ENCODE assay signal across 9 cellular contexts in the genomic region with DNA sequence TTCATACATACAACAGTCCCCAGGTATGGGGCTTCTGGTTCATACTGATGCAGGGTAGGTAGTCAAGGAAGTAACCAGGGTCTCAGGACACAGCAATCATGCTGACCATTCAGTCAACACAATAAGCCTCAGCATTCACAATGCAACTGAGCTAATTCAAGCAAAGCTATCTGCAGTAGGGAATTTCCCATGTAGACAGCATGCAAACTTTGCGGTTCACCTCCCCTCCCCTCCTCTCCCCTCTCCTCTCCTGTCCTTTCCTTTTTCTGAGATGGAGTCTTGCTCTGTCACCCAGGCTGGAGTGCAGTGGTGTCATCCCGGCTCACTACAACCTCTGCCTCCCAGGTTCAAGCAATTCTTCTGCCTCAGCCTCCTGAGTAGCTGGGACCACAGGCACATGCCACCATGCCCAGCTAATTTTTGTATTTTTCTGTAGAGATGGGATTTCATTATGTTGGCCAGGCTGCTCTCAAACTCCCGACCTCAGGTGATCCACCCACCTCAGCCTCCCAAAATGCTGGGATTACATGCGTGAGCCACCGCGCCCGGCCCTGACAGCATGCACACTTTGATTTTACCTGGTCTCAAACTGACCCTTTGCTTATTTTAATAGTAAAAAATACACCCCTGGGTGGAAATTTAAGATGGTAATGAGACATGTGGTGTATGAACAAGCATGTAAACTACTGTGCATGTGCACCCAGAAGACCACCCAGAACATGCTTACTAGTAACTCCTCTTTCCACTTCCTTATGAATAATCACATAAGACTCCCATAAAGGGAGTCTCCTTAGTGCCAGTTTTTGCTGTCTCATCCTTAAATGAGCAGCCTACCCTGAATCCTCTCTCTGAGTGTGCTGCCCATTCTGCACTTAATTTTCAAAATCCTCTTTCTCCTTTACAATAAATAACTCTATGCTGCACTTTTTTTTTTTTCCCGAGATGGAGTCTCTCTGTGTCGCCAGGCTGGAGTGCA. TPM values are rescaled to one million over a fixed set of nuclear protein-coding genes. Genes with fewer than 3 reads are reported as not detected.
DNase-seq lines count a peak whose midpoint lies in the region; FAIRE-seq and TF ChIP-seq lines count a peak whose summit lies in the region.
"Had no signal": no experiment of that assay in that cellular context is flagged by ENCODE, and none has a peak within 500 bp of the region (broad histone marks: within the 10 kb centered on the region; RNA-seq: fewer than 3 reads in every experiment).

No MANE protein-coding gene starts in this region.

- no peak overlapping the region for H3K4me3 ChIP-seq in HL-60 (replicated peaks; ENCODE audit: insufficient read depth, low read length)

- FAIRE-seq in GM18507 (lab: Jason Lieb, UNC) = peak; percentile 97
- FAIRE-seq: keratinocyte had no signal

- DNase-seq in A172 (ENCODE audit: low spot score) (peak; percentile 35), GM18507 (ENCODE audit: extremely low spot score, insufficient read length, low read depth) (no peak), HL-60 (ENCODE audit: low read depth in 1 of 2, low spot score in 1 of 2) (no peak), dedifferentiated amniotic fluid mesenchymal stem cell (ENCODE audit: extremely low spot score) (peak; percentile 32), NCI-H2227 treated with DMSO at 0.1 percent for 48 hours (lab: John Stamatoyannopoulos, UW) (no peak), ecto neural progenitor cell (ENCODE audit: low spot score) (no peak), hypothalamus (lab: John Stamatoyannopoulos, UW) (no peak), NK-92 (lab: John Stamatoyannopoulos, UW; ENCODE audit: unreplicated experiment) (no peak)

- H3K27me3 ChIP-seq in HL-60 (ENCODE audit: insufficient read depth, poor library complexity, severe bottlenecking) = no peaks in the 10 kb centered on the region

- no peak for TF ChIP-seq CTCF in HL-60 (IDR thresholded peaks at IDR 0.05; ENCODE audit: insufficient read depth, low read length)

- H3K27ac ChIP-seq in HL-60 (replicated peaks) = peak overlapping the region; percentile 16; the same call in 1 of the 2 replicates

RNA-seq across cellular contexts. Expression of a gene that starts 9.3 kb away (rescaled TPM):
- 24.4 and 26.8 TPM in 2 replicates for total RNA-seq in A172 (2014; rRNA removed; shearing (Covaris generic))

RNA-seq across cellular contexts. Expression of a gene that starts 39.8 kb away (rescaled TPM):
- 2.0 and 3.2 TPM in 2 replicates for total RNA-seq in A172 (2014; rRNA removed; shearing (Covaris generic))

RNA-seq across cellular contexts. Expression of a gene that starts 55.5 kb away (rescaled TPM):
- 19.4 and 48.2 TPM in 2 replicates for total RNA-seq in A172 (2014; rRNA removed; shearing (Covaris generic))

Comparison
In these comparisons a context has a peak if more than half of its experiments do, and no peak if none do; other contexts are left out.
1. DNase-seq: peak in A172 (single experiment) and dedifferentiated amniotic fluid mesenchymal stem cell (single experiment); none in GM18507 (single experiment), HL-60 (0 of 2), NCI-H2227 treated with DMSO at 0.1 percent for 48 hours (single experiment), ecto neural progenitor cell (single experiment), hypothalamus (0 of 51) and NK-92 (single experiment).